8 cellular contexts compared by ENCODE assay signal in the genomic region with DNA sequence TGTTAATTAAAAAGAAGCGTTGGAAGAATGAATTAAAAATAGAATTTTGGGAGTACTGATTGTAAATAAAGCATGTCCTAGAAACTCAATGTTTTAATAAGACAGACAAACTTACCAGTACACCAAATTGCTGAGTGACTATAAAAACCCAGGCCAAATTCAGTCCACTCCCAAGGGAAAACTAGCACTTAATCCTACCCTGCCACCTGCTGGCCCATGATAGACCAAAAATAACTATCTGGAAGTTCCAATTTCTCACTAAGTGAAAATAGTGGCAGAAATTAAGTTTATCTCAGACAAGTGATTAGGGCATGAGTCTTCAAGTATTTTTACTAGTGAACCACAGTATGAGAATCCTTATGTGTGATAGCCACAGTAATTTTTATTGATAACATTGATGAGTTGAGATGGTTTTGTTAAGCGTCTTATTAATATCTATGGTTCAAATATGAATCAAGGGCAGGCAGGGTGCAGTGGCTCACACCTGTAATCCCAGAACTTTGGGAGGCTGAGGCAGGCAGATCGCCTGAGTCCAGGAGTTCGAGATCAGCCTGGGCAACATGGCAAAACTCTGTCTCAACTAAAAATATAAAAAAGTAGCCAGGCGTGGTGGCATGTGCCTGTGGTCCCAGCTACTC. TPM values are rescaled to one million over a fixed set of nuclear protein-coding genes. Genes with fewer than 3 reads are reported as not detected.
DNase-seq lines count a peak whose midpoint lies in the region; ATAC-seq and TF ChIP-seq lines count a peak whose summit lies in the region.

No MANE protein-coding gene starts in this region.

- peaks cover 8% of the 10 kb centered on the region for H3K9me3 Mint-ChIP-seq in chondrocyte (ENCODE audit: low read depth)

- no peaks in the 10 kb centered on the region for H3K9me2 ChIP-seq in PC-9 (ENCODE audit: insufficient read depth)

- no peak overlapping the region for H3K4me3 Mint-ChIP-seq in chondrocyte (ENCODE audit: unreplicated experiment)

- POLR2A ChIA-PET in PC-9 (lab: Charles Lee; ENCODE audit: unreplicated experiment) = interaction anchor here (0.5 kb wide), 1 partner anchor 44 kb away, joined by 4 read pairs; no protein-coding TSS in a partner anchor

- intact Hi-C loops in PC-9 (cut with micrococcal nuclease; ENCODE audit: unreplicated experiment) = loop anchor here (2.0 to 10.0 kb wide), 4 partner anchors 432 to 1093 kb away; a partner anchor contains a TSS

- H3F3A ChIP-seq in PC-9 (ENCODE audit: insufficient read depth, low read depth) = no peaks in the 10 kb centered on the region; the same call in 1 of the 2 replicates

- peak; percentile 93 for TF ChIP-seq CTCF in PC-9 (conservative IDR thresholded peaks at IDR 0.05)
- peak; percentile 83 for TF ChIP-seq CTCF in chondrocyte (IDR thresholded peaks at IDR 0.05)

- H3K4me1 ChIP-seq in PC-9 (replicated peaks; ENCODE audit: insufficient read depth) = no peaks in the 10 kb centered on the region

- H3K27ac Mint-ChIP-seq in chondrocyte (ENCODE audit: unreplicated experiment) = no peak overlapping the region

- DNase-seq in NCI-H510A treated with DMSO at 0.1 percent for 48 hours (lab: John Stamatoyannopoulos, UW) = peak; percentile 46
- DNase-seq in NCI-H510A (lab: John Stamatoyannopoulos, UW) = no peak
- peak; percentile 86 for DNase-seq in HT-29 (ENCODE audit: low spot score)
- DNase-seq in PC-9 = peak; percentile 47 to 60
- no peak for DNase-seq in chondrocyte (ENCODE audit: low spot score)
- peak; percentile 59 to 69 for DNase-seq in lung microvascular endothelial cell (ENCODE audit: low read depth in 2 of 2)

- 0 out of 2 replicates have a peak overlapping the region, but pooled peaks have one; percentile 12 for H2AFZ ChIP-seq in PC-9

- H3K36me3 Mint-ChIP-seq in chondrocyte (ENCODE audit: low read depth) = no peaks in the 10 kb centered on the region

- H3K27me3 Mint-ChIP-seq in chondrocyte (ENCODE audit: low read depth) = peaks cover 1% of the 10 kb centered on the region

- no TSS peak for BruUV-seq in PC-9 (replicated peaks; lab: Mats Ljungman, UMichigan)

- no peak overlapping the region for H3K4me3 ChIP-seq in PC-9

- ATAC-seq in GM21367 (IDR thresholded peaks at IDR 0.05; ENCODE audit: unreplicated experiment) = no peak
- no peak for ATAC-seq in HG02852 (IDR thresholded peaks at IDR 0.05; ENCODE audit: unreplicated experiment)

- H4K20me1 ChIP-seq in PC-9 (ENCODE audit: insufficient read depth) = no peaks in the 10 kb centered on the region

- H3K4me1 Mint-ChIP-seq in chondrocyte (ENCODE audit: low read depth) = peaks cover 2% of the 10 kb centered on the region

- H3K4me2 ChIP-seq in PC-9 = no peak overlapping the region

- H3K9me3 ChIP-seq in PC-9 (ENCODE audit: insufficient read depth, low read depth) = no peaks in the 10 kb centered on the region

- no peak overlapping the region for H3K27ac ChIP-seq in PC-9

- no peaks in the 10 kb centered on the region for H3K27me3 ChIP-seq in PC-9 (ENCODE audit: insufficient read depth, low read depth)

- CTCF ChIA-PET in PC-9 (lab: Charles Lee) = no interaction called here

- no peaks in the 10 kb centered on the region for H3K79me2 ChIP-seq in PC-9 (ENCODE audit: low read depth)

- H3K36me3 ChIP-seq in PC-9 (ENCODE audit: low read depth) = no peaks in the 10 kb centered on the region

RNA-seq across cellular contexts. Expression of a gene that starts 9.8 kb away (rescaled TPM):
- 23.4 and 42.3 TPM in 2 replicates for total RNA-seq in HT-29 (2014; rRNA removed; shearing (Covaris generic))
- total RNA-seq in PC-9 (2021) = 26.4 and 32.6 TPM in 2 replicates
- 18.9 to 33.3 TPM (median 25.3 TPM) in 3 replicates for total RNA-seq in chondrocyte
- 32.1 and 34.9 TPM in 2 replicates for total RNA-seq in lung microvascular endothelial cell

Comparison
In these comparisons a context has a peak if more than half of its experiments do, and no peak if none do; other contexts are left out.
1. DNase-seq: peak in NCI-H510A treated with DMSO at 0.1 percent for 48 hours (single experiment), HT-29 (single experiment), PC-9 (2 of 2) and lung microvascular endothelial cell (2 of 2); none in NCI-H510A (single experiment) and chondrocyte (single experiment).